In genomic region chr11:28913883-28914282, GRCh38 we compare ENCODE assay signal across 37 cellular contexts.
"Had no signal": no experiment of that assay in that cellular context is flagged by ENCODE, and none has a peak within 500 bp of the region (broad histone marks: within the 10 kb centered on the region; RNA-seq: fewer than 3 reads in every experiment).

No MANE protein-coding gene starts in this region.

- H3K4me1 Mint-ChIP-seq: activated naive CD4-positive, alpha-beta T cell treated with anti-CD3 and anti-CD28 coated beads, Interleukin-2, amount 10 ng/mL, durations not matched to agents 7 days and 5 days; activated naive CD4-positive, alpha-beta T cell treated with anti-CD3 and anti-CD28 coated beads, Interleukin-2, amount 50 U/mL, for 24 hours; activated naive CD8-positive, alpha-beta T cell treated with anti-CD3 and anti-CD28 coated beads for 36 hours; activated naive CD8-positive, alpha-beta T cell treated with anti-CD3 and anti-CD28 coated beads, Interleukin-2, amount 10 ng/mL, durations not matched to agents 7 days and 5 days; activated naive CD8-positive, alpha-beta T cell treated with anti-CD3 and anti-CD28 coated beads, Interleukin-2, amount 50 U/mL, for 24 hours; activated T-helper 17 cell treated with anti-CD3 and anti-CD28 coated beads, Interleukin-2, amount 50 U/mL, for 72 hours; brain; central memory CD8-positive, alpha-beta T cell had no signal

- ATAC-seq: activated naive CD4-positive, alpha-beta T cell treated with anti-CD3 and anti-CD28 coated beads, Interleukin-2, amount 50 U/mL, for 72 hours; activated naive CD8-positive, alpha-beta T cell treated with anti-CD3 and anti-CD28 coated beads, Interleukin-2, amount 50 U/mL, for 24 hours; activated T-cell treated with anti-CD3 and anti-CD28 coated beads, Interleukin-2, amount 50 U/mL, for 4 hours; activated T-cell treated with anti-CD3 and anti-CD28 coated beads, Interleukin-2, amount 50 U/mL, for 72 hours; activated T-helper 17 cell treated with anti-CD3 and anti-CD28 coated beads, Interleukin-2, amount 50 U/mL, for 72 hours; body of pancreas had no signal

- H3K27ac ChIP-seq: adrenal gland, ascending aorta, body of pancreas, brain microvascular endothelial cell, breast epithelium, cardiac muscle cell had no signal

- H3K4me3 ChIP-seq: adrenal gland, ascending aorta, body of pancreas, breast epithelium, cardiac muscle cell had no signal

- H3K27ac Mint-ChIP-seq: activated naive CD4-positive, alpha-beta T cell treated with anti-CD3 and anti-CD28 coated beads for 36 hours; activated naive CD4-positive, alpha-beta T cell treated with anti-CD3 and anti-CD28 coated beads, Interleukin-2, amount 10 ng/mL, durations not matched to agents 7 days and 5 days; activated naive CD4-positive, alpha-beta T cell treated with anti-CD3 and anti-CD28 coated beads, Interleukin-2, amount 50 U/mL, for 24 hours; activated naive CD4-positive, alpha-beta T cell treated with anti-CD3 and anti-CD28 coated beads, Interleukin-2, amount 50 U/mL, for 72 hours; activated naive CD8-positive, alpha-beta T cell; activated naive CD8-positive, alpha-beta T cell treated with anti-CD3 and anti-CD28 coated beads for 36 hours; activated naive CD8-positive, alpha-beta T cell treated with anti-CD3 and anti-CD28 coated beads, Interleukin-2, amount 10 ng/mL, durations not matched to agents 7 days and 5 days; activated naive CD8-positive, alpha-beta T cell treated with anti-CD3 and anti-CD28 coated beads, Interleukin-2, amount 50 U/mL, for 24 hours; activated T-cell treated with anti-CD3 and anti-CD28 coated beads, Interleukin-2, amount 50 U/mL, for 24 hours; activated T-cell treated with anti-CD3 and anti-CD28 coated beads, Interleukin-2, amount 50 U/mL, for 72 hours; activated T-helper 1 cell treated with anti-CD3 and anti-CD28 coated beads, Interleukin-12 subunit alpha, Interleukin-12 subunit beta, Interleukin-2, Interleukin-4 antibody, amounts not matched to agents 30 ng/mL and 10 ng/mL and 1 ng/mL, durations not matched to agents 14 hours and 24 hours and 36 hours; activated T-helper 17 cell treated with anti-CD3 and anti-CD28 coated beads, Interleukin-2, amount 50 U/mL, for 72 hours; activated T-helper 2 cell treated with anti-CD3 and anti-CD28 coated beads, Interferon-gamma antibody, Interleukin-2, Interleukin-4, amounts not matched to agents 10 μg/mL and 5 μg/mL and 100 μg/mL, durations not matched to agents 14 hours and 24 hours and 36 hours; brain had no signal

- H3K4me3 Mint-ChIP-seq: activated naive CD4-positive, alpha-beta T cell treated with anti-CD3 and anti-CD28 coated beads for 36 hours; activated naive CD4-positive, alpha-beta T cell treated with anti-CD3 and anti-CD28 coated beads, Interleukin-2, amount 10 ng/mL, durations not matched to agents 7 days and 5 days; activated naive CD4-positive, alpha-beta T cell treated with anti-CD3 and anti-CD28 coated beads, Interleukin-2, amount 50 U/mL, for 24 hours; activated naive CD8-positive, alpha-beta T cell; activated naive CD8-positive, alpha-beta T cell treated with anti-CD3 and anti-CD28 coated beads for 36 hours; activated naive CD8-positive, alpha-beta T cell treated with anti-CD3 and anti-CD28 coated beads, Interleukin-2, amount 10 ng/mL, durations not matched to agents 7 days and 5 days; activated naive CD8-positive, alpha-beta T cell treated with anti-CD3 and anti-CD28 coated beads, Interleukin-2, amount 50 U/mL, for 24 hours; activated T-cell treated with anti-CD3 and anti-CD28 coated beads, Interleukin-2, amount 50 U/mL, for 24 hours; activated T-cell treated with anti-CD3 and anti-CD28 coated beads, Interleukin-2, amount 50 U/mL, for 4 hours; activated T-cell treated with anti-CD3 and anti-CD28 coated beads, Interleukin-2, amount 50 U/mL, for 72 hours; activated T-helper 1 cell treated with anti-CD3 and anti-CD28 coated beads, Interleukin-12 subunit alpha, Interleukin-12 subunit beta, Interleukin-2, Interleukin-4 antibody, amounts not matched to agents 30 ng/mL and 10 ng/mL and 1 ng/mL, durations not matched to agents 14 hours and 24 hours and 36 hours; activated T-helper 17 cell treated with anti-CD3 and anti-CD28 coated beads, Interleukin-2, amount 50 U/mL, for 72 hours; brain; central memory CD8-positive, alpha-beta T cell had no signal

- DNase-seq: activated effector memory CD4-positive, alpha-beta T cell treated with anti-CD3 and anti-CD28 coated beads, Interleukin-2, amount 50 U/mL, for 16 hours; activated effector memory CD4-positive, alpha-beta T cell treated with Interleukin-2 at 50 U/mL for 16 hours; activated gamma-delta T cell; activated gamma-delta T cell treated with Interleukin-2 at 50 U/mL for 16 hours; activated naive CD4-positive, alpha-beta T cell; activated naive CD4-positive, alpha-beta T cell treated with anti-CD3 and anti-CD28 coated beads for 36 hours; activated naive CD4-positive, alpha-beta T cell treated with anti-CD3 and anti-CD28 coated beads, Interleukin-2, amount 10 ng/mL, durations not matched to agents 7 days and 5 days; activated naive CD4-positive, alpha-beta T cell treated with anti-CD3 and anti-CD28 coated beads, Interleukin-2, amount 50 U/mL, for 16 hours; activated naive CD4-positive, alpha-beta T cell treated with Interleukin-2 at 50 U/mL for 16 hours; activated naive CD8-positive, alpha-beta T cell treated with anti-CD3 and anti-CD28 coated beads for 36 hours; activated naive CD8-positive, alpha-beta T cell treated with anti-CD3 and anti-CD28 coated beads, Interleukin-2, amount 10 ng/mL, durations not matched to agents 7 days and 5 days; activated naive CD8-positive, alpha-beta T cell treated with anti-CD3 and anti-CD28 coated beads, Interleukin-2, amount 50 U/mL, for 24 hours; activated T-cell treated with anti-CD3 and anti-CD28 coated beads, Interleukin-2, amount 50 U/mL, for 24 hours; activated T-cell treated with anti-CD3 and anti-CD28 coated beads, Interleukin-2, amount 50 U/mL, for 4 hours; activated T-cell treated with anti-CD3 and anti-CD28 coated beads, Interleukin-2, amount 50 U/mL, for 48 hours; activated T-cell treated with anti-CD3 and anti-CD28 coated beads, Interleukin-2, amount 50 U/mL, for 72 hours; adrenal gland; amniotic stem cell; amygdala; anterior cingulate cortex; aorta; body of pancreas; brain microvascular endothelial cell; caudate nucleus; central memory CD4-positive, alpha-beta T cell; cerebellar nuclear complex had no signal

- H3K27me3 Mint-ChIP-seq: activated naive CD4-positive, alpha-beta T cell treated with anti-CD3 and anti-CD28 coated beads, Interleukin-2, amount 10 ng/mL, durations not matched to agents 7 days and 5 days; activated naive CD4-positive, alpha-beta T cell treated with anti-CD3 and anti-CD28 coated beads, Interleukin-2, amount 50 U/mL, for 24 hours; activated naive CD8-positive, alpha-beta T cell; activated naive CD8-positive, alpha-beta T cell treated with anti-CD3 and anti-CD28 coated beads for 36 hours; activated naive CD8-positive, alpha-beta T cell treated with anti-CD3 and anti-CD28 coated beads, Interleukin-2, amount 10 ng/mL, durations not matched to agents 7 days and 5 days; activated naive CD8-positive, alpha-beta T cell treated with anti-CD3 and anti-CD28 coated beads, Interleukin-2, amount 50 U/mL, for 24 hours; activated T-cell treated with anti-CD3 and anti-CD28 coated beads, Interleukin-2, amount 50 U/mL, for 24 hours; activated T-helper 17 cell treated with anti-CD3 and anti-CD28 coated beads, Interleukin-2, amount 50 U/mL, for 72 hours; brain; central memory CD8-positive, alpha-beta T cell had no signal

- H3K9me3 ChIP-seq: adrenal gland, ascending aorta, body of pancreas, breast epithelium had no signal

- H3K36me3 Mint-ChIP-seq: activated naive CD4-positive, alpha-beta T cell treated with anti-CD3 and anti-CD28 coated beads, Interleukin-2, amount 10 ng/mL, durations not matched to agents 7 days and 5 days; activated naive CD4-positive, alpha-beta T cell treated with anti-CD3 and anti-CD28 coated beads, Interleukin-2, amount 50 U/mL, for 24 hours; activated naive CD4-positive, alpha-beta T cell treated with anti-CD3 and anti-CD28 coated beads, Interleukin-2, amount 50 U/mL, for 72 hours; activated naive CD8-positive, alpha-beta T cell; activated naive CD8-positive, alpha-beta T cell treated with anti-CD3 and anti-CD28 coated beads, Interleukin-2, amount 10 ng/mL, durations not matched to agents 7 days and 5 days; brain had no signal

- H3K36me3 ChIP-seq: adrenal gland, ascending aorta, brain microvascular endothelial cell, breast epithelium, cardiac muscle cell had no signal

- H3K4me1 ChIP-seq: adrenal gland, ascending aorta, body of pancreas, breast epithelium had no signal

- H3K27me3 ChIP-seq: adrenal gland, ascending aorta, body of pancreas, brain microvascular endothelial cell, breast epithelium, cardiac muscle cell had no signal

- H3K9me3 Mint-ChIP-seq: brain had no signal
